1 cellular context compared by ENCODE assay signal in genomic region chr2:158191076-158191566, GRCh38.
TF ChIP-seq lines count a peak whose summit lies in the region.

No MANE protein-coding gene starts in this region.

TF ChIP-seq in HepG2, 621 proteins besides CTCF, POLR2A, EP300 and RAD21 (continued from another document and continues in another):
- TF ChIP-seq ZNF136 (CRISPR knock-in tag; IDR thresholded peaks at IDR 0.05; ENCODE audit: low read depth) (no peak), BATF2 (CRISPR knock-in tag; IDR thresholded peaks at IDR 0.05) (no peak), ZNF510 (CRISPR knock-in tag; IDR thresholded peaks at IDR 0.05; ENCODE audit: low read depth) (no peak), ZNF138 (CRISPR knock-in tag; IDR thresholded peaks at IDR 0.05; ENCODE audit: low read depth) (no peak), MEF2D (CRISPR knock-in tag; IDR thresholded peaks at IDR 0.05) (peak; percentile 69), AHR (CRISPR knock-in tag; IDR thresholded peaks at IDR 0.05) (no peak), FOXA1 (IDR thresholded peaks at IDR 0.05) (no peak), FOXA1 (CRISPR knock-in tag; IDR thresholded peaks at IDR 0.05) (peak; percentile 77), DNMT3B (CRISPR knock-in tag; conservative IDR thresholded peaks at IDR 0.05) (no peak; the same call in 1 of the 2 replicates), HES4 (CRISPR knock-in tag; IDR thresholded peaks at IDR 0.05; ENCODE audit: borderline replicate concordance) (no peak), ZMYM2 (CRISPR knock-in tag; IDR thresholded peaks at IDR 0.05) (no peak; the same call in 1 of the 2 replicates), THAP11 (CRISPR knock-in tag; IDR thresholded peaks at IDR 0.05) (no peak; the same call in 1 of the 2 replicates), NFIC (IDR thresholded peaks at IDR 0.05; ENCODE audit: low read length) (peak; percentile 98), ZNF274 (CRISPR knock-in tag; IDR thresholded peaks at IDR 0.05) (no peak), ZNF350 (CRISPR knock-in tag; IDR thresholded peaks at IDR 0.05; ENCODE audit: borderline replicate concordance, low read depth) (no peak), GABPA (IDR thresholded peaks at IDR 0.05; ENCODE audit: low read depth, low read length) (no peak), GABPA (CRISPR knock-in tag; IDR thresholded peaks at IDR 0.05; ENCODE audit: low read depth) (peak; percentile 40; the same call in 1 of the 2 replicates), PAXIP1 (CRISPR knock-in tag; conservative IDR thresholded peaks at IDR 0.05) (peak; percentile 91), ZNF629 (CRISPR knock-in tag; conservative IDR thresholded peaks at IDR 0.05) (no peak), ZNF253 (CRISPR knock-in tag; IDR thresholded peaks at IDR 0.05; ENCODE audit: borderline replicate concordance) (no peak), GZF1 (CRISPR knock-in tag; IDR thresholded peaks at IDR 0.05) (no peak), NR1H2 (CRISPR knock-in tag; IDR thresholded peaks at IDR 0.05; ENCODE audit: borderline replicate concordance, low read depth) (no peak), ZNF703 (CRISPR knock-in tag; IDR thresholded peaks at IDR 0.05; ENCODE audit: borderline replicate concordance) (no peak), SOX5 (CRISPR knock-in tag; IDR thresholded peaks at IDR 0.05; ENCODE audit: borderline replicate concordance) (peak; percentile 90; the same call in 1 of the 2 replicates), MLLT10 (CRISPR knock-in tag; IDR thresholded peaks at IDR 0.05) (no peak), TRIM24 (CRISPR knock-in tag; IDR thresholded peaks at IDR 0.05) (no peak), CSRNP1 (CRISPR knock-in tag; IDR thresholded peaks at IDR 0.05) (no peak), NFE2L2 (IDR thresholded peaks at IDR 0.05; ENCODE audit: low read length) (no peak), RARG (CRISPR knock-in tag; IDR thresholded peaks at IDR 0.05; ENCODE audit: low read depth) (no peak), SMAD1 (CRISPR knock-in tag; IDR thresholded peaks at IDR 0.05; ENCODE audit: borderline replicate concordance, low read depth) (no peak), REXO4 (CRISPR knock-in tag; IDR thresholded peaks at IDR 0.05; ENCODE audit: borderline replicate concordance) (no peak), ETV6 (CRISPR knock-in tag; conservative IDR thresholded peaks at IDR 0.05) (no peak), PRPF4 (IDR thresholded peaks at IDR 0.05; ENCODE audit: low read depth, low read length, poor library complexity, severe bottlenecking) (no peak), ZBTB2 (CRISPR knock-in tag; IDR thresholded peaks at IDR 0.05; ENCODE audit: low read depth) (no peak), ATAD3A (CRISPR knock-in tag; IDR thresholded peaks at IDR 0.05) (no peak), NFE2 (CRISPR knock-in tag; IDR thresholded peaks at IDR 0.05) (no peak), ASH2L (IDR thresholded peaks at IDR 0.05; ENCODE audit: insufficient read length, low read depth, low read length) (peak; percentile 17), TBL1XR1 (IDR thresholded peaks at IDR 0.05; ENCODE audit: borderline replicate concordance, low read length, partially characterized antibody) (no peak), THYN1 (CRISPR knock-in tag; IDR thresholded peaks at IDR 0.05; ENCODE audit: borderline replicate concordance, low read depth) (no peak), ZNF24 (IDR thresholded peaks at IDR 0.05) (0 out of 2 replicates have a peak, but pooled peaks have one; percentile 60), NFRKB (IDR thresholded peaks at IDR 0.05) (no peak), ZNF331 (CRISPR knock-in tag; IDR thresholded peaks at IDR 0.05) (peak; percentile 81)
- TF ChIP-seq, protein P1, sequence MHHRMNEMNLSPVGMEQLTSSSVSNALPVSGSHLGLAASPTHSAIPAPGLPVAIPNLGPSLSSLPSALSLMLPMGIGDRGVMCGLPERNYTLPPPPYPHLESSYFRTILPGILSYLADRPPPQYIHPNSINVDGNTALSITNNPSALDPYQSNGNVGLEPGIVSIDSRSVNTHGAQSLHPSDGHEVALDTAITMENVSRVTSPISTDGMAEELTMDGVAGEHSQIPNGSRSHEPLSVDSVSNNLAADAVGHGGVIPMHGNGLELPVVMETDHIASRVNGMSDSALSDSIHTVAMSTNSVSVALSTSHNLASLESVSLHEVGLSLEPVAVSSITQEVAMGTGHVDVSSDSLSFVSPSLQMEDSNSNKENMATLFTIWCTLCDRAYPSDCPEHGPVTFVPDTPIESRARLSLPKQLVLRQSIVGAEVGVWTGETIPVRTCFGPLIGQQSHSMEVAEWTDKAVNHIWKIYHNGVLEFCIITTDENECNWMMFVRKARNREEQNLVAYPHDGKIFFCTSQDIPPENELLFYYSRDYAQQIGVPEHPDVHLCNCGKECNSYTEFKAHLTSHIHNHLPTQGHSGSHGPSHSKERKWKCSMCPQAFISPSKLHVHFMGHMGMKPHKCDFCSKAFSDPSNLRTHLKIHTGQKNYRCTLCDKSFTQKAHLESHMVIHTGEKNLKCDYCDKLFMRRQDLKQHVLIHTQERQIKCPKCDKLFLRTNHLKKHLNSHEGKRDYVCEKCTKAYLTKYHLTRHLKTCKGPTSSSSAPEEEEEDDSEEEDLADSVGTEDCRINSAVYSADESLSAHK (CRISPR knock-in tag; IDR thresholded peaks at IDR 0.05; ENCODE audit: borderline replicate concordance): no peak
- TF ChIP-seq, protein P2, sequence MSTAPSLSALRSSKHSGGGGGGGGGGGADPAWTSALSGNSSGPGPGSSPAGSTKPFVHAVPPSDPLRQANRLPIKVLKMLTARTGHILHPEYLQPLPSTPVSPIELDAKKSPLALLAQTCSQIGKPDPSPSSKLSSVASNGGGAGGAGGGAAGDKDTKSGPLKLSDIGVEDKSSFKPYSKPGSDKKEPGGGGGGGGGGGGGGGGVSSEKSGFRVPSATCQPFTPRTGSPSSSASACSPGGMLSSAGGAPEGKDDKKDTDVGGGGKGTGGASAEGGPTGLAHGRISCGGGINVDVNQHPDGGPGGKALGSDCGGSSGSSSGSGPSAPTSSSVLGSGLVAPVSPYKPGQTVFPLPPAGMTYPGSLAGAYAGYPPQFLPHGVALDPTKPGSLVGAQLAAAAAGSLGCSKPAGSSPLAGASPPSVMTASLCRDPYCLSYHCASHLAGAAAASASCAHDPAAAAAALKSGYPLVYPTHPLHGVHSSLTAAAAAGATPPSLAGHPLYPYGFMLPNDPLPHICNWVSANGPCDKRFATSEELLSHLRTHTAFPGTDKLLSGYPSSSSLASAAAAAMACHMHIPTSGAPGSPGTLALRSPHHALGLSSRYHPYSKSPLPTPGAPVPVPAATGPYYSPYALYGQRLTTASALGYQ (CRISPR knock-in tag; IDR thresholded peaks at IDR 0.05): peak; percentile 90
- TF ChIP-seq, protein P3, sequence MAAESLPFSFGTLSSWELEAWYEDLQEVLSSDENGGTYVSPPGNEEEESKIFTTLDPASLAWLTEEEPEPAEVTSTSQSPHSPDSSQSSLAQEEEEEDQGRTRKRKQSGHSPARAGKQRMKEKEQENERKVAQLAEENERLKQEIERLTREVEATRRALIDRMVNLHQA (CRISPR knock-in tag; IDR thresholded peaks at IDR 0.05): no peak
- TF ChIP-seq, protein P4, sequence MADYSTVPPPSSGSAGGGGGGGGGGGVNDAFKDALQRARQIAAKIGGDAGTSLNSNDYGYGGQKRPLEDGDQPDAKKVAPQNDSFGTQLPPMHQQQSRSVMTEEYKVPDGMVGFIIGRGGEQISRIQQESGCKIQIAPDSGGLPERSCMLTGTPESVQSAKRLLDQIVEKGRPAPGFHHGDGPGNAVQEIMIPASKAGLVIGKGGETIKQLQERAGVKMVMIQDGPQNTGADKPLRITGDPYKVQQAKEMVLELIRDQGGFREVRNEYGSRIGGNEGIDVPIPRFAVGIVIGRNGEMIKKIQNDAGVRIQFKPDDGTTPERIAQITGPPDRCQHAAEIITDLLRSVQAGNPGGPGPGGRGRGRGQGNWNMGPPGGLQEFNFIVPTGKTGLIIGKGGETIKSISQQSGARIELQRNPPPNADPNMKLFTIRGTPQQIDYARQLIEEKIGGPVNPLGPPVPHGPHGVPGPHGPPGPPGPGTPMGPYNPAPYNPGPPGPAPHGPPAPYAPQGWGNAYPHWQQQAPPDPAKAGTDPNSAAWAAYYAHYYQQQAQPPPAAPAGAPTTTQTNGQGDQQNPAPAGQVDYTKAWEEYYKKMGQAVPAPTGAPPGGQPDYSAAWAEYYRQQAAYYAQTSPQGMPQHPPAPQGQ (CRISPR knock-in tag; IDR thresholded peaks at IDR 0.05; ENCODE audit: borderline replicate concordance): no peak
- TF ChIP-seq, protein P5, sequence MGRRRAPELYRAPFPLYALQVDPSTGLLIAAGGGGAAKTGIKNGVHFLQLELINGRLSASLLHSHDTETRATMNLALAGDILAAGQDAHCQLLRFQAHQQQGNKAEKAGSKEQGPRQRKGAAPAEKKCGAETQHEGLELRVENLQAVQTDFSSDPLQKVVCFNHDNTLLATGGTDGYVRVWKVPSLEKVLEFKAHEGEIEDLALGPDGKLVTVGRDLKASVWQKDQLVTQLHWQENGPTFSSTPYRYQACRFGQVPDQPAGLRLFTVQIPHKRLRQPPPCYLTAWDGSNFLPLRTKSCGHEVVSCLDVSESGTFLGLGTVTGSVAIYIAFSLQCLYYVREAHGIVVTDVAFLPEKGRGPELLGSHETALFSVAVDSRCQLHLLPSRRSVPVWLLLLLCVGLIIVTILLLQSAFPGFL (CRISPR knock-in tag; IDR thresholded peaks at IDR 0.05): no peak
- TF ChIP-seq, protein P6, sequence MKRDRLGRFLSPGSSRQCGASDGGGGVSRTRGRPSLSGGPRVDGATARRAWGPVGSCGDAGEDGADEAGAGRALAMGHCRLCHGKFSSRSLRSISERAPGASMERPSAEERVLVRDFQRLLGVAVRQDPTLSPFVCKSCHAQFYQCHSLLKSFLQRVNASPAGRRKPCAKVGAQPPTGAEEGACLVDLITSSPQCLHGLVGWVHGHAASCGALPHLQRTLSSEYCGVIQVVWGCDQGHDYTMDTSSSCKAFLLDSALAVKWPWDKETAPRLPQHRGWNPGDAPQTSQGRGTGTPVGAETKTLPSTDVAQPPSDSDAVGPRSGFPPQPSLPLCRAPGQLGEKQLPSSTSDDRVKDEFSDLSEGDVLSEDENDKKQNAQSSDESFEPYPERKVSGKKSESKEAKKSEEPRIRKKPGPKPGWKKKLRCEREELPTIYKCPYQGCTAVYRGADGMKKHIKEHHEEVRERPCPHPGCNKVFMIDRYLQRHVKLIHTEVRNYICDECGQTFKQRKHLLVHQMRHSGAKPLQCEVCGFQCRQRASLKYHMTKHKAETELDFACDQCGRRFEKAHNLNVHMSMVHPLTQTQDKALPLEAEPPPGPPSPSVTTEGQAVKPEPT (CRISPR knock-in tag; IDR thresholded peaks at IDR 0.05; ENCODE audit: low read depth): no peak
